Comparison of ENCODE assay signal across 4 cellular contexts in the genomic region with DNA sequence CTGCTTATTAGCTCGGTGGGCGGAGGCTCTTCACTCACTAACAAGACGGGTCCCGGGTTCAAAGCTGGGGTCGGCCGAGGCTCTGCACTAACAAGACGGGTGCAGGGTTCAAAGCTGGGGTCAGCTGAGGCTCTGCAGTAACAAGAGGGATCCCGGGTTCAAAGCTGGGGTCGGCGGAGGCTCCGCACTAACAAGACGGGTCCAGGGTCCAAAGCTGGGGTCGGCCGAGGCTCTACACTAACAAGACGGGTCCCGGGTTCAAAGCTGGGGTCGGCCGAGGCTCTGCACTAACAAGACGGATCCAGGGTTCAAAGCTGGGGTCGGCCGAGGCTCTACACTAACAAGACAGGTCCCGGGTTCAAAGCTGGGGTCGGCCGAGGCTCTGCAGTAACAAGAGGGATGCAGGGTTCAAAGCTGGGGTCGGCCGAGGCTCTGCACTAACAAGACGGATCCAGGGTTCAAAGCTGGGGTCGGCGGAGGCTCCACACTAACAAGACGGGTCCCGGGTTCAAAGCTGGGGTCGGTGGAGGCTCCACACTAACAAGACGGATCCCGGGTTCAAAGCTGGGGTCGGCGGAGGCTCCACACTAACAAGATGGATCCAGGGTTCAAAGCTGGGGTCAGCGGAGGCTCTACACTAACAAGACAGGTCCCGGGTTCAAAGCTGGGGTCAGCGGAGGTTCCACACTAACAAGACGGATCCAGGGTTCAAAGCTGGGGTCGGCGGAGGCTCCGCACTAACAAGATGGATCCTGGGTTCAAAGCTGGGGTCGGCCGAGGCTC. TPM values are rescaled to one million over a fixed set of nuclear protein-coding genes. Genes with fewer than 3 reads are reported as not detected.
"Had no signal": no experiment of that assay in that cellular context is flagged by ENCODE, and none has a peak within 500 bp of the region (broad histone marks: within the 10 kb centered on the region; RNA-seq: fewer than 3 reads in every experiment).

No MANE protein-coding gene starts in this region.

RNA-seq across cellular contexts. Expression of a gene that starts 53.8 kb away (rescaled TPM):
- total RNA-seq: activated CD8-positive, alpha-beta T cell treated with anti-CD3 and anti-CD28 coated beads for 36 hours; activated naive CD8-positive, alpha-beta T cell treated with anti-CD3 and anti-CD28 coated beads, Interleukin-2, amount 10 ng/mL, durations not matched to agents 7 days and 5 days; fibroblast of villous mesenchyme; RPMI7951 had no signal
